In genomic region chr19:12581100-12581499, GRCh38 we compare ENCODE assay signal across 2 cellular contexts.
TF ChIP-seq lines count a peak whose summit lies in the region.

No MANE protein-coding gene starts in this region.

TF ChIP-seq in HEK293, 187 proteins besides CTCF, POLR2A, EP300 and RAD21:
- no peak for TF ChIP-seq ZNF155 (tag by site-specific recombination; IDR thresholded peaks at IDR 0.05)
- TF ChIP-seq SETDB1 (IDR thresholded peaks at IDR 0.05; ENCODE audit: insufficient read length, low read length): peak; percentile 95
- no peak for TF ChIP-seq ZNF274 (IDR thresholded peaks at IDR 0.05; ENCODE audit: low read length)
- peak; percentile 83; the same call in 1 of the 2 replicates for TF ChIP-seq ZNF274 (tag by site-specific recombination; IDR thresholded peaks at IDR 0.05; ENCODE audit: borderline replicate concordance)

TF ChIP-seq in K562, 482 proteins besides CTCF, POLR2A, EP300 and RAD21 (continues in another document):
- TF ChIP-seq KAT8 (IDR thresholded peaks at IDR 0.05; ENCODE audit: low read depth) (no peak), POLR3G (IDR thresholded peaks at IDR 0.05; ENCODE audit: extremely low read depth, insufficient read length, insufficient replicate concordance) (no peak), ZNF311 (CRISPR knock-in tag; IDR thresholded peaks at IDR 0.05) (no peak), SMARCA4 (IDR thresholded peaks at IDR 0.05) (no peak), THRAP3 (IDR thresholded peaks at IDR 0.05; ENCODE audit: borderline replicate concordance) (no peak), KLF16 (IDR thresholded peaks at IDR 0.05) (no peak), RCOR1 (IDR thresholded peaks at IDR 0.05; ENCODE audit: borderline replicate concordance in 1 of 2, low read depth in 2 of 2, low read length in 2 of 2) (no peak), ELK3 (CRISPR knock-in tag; IDR thresholded peaks at IDR 0.05) (no peak), ZNF764 (CRISPR knock-in tag; IDR thresholded peaks at IDR 0.05; ENCODE audit: low read depth) (no peak), ARID3B (CRISPR knock-in tag; IDR thresholded peaks at IDR 0.05; ENCODE audit: borderline replicate concordance) (no peak), RBM15 (IDR thresholded peaks at IDR 0.05; ENCODE audit: insufficient read depth, low read length) (no peak), ZNF280A (IDR thresholded peaks at IDR 0.05; ENCODE audit: low read depth, partially characterized antibody) (peak; percentile 65), PYGO2 (tag; IDR thresholded peaks at IDR 0.05) (no peak), ZNF12 (CRISPR knock-in tag; IDR thresholded peaks at IDR 0.05) (no peak), MIER1 (IDR thresholded peaks at IDR 0.05; ENCODE audit: low read depth) (no peak), TRIM28 (IDR thresholded peaks at IDR 0.05) (peak; percentile 78), CBX1 (IDR thresholded peaks at IDR 0.05; ENCODE audit: low read depth) (0 out of 2 replicates have a peak, but pooled peaks have one; percentile 4), ZNF134 (CRISPR knock-in tag; conservative IDR thresholded peaks at IDR 0.05) (no peak), TRIM24 (IDR thresholded peaks at IDR 0.05) (0 out of 4 replicates have a peak, but pooled peaks of 1 of the 2 experiments have one; percentile 44), ATF1 (CRISPR knock-in tag; IDR thresholded peaks at IDR 0.05) (no peak), ATF1 (tag; IDR thresholded peaks at IDR 0.05) (no peak), ZNF24 (IDR thresholded peaks at IDR 0.05) (no peak), GTF2A2 (tag; IDR thresholded peaks at IDR 0.05) (no peak), RFX7 (CRISPR knock-in tag; IDR thresholded peaks at IDR 0.05) (no peak), THAP7 (CRISPR knock-in tag; IDR thresholded peaks at IDR 0.05) (no peak), ZNF76 (CRISPR knock-in tag; IDR thresholded peaks at IDR 0.05; ENCODE audit: borderline replicate concordance) (no peak), PHTF2 (CRISPR knock-in tag; IDR thresholded peaks at IDR 0.05) (no peak), NFIC (IDR thresholded peaks at IDR 0.05) (no peak), SOX6 (IDR thresholded peaks at IDR 0.05) (0 out of 2 replicates have a peak, but pooled peaks have one; percentile 17), STAT6 (CRISPR knock-in tag; IDR thresholded peaks at IDR 0.05) (no peak), IFI16 (CRISPR knock-in tag; IDR thresholded peaks at IDR 0.05) (no peak), TAF15 (IDR thresholded peaks at IDR 0.05; ENCODE audit: low read depth, low read length) (no peak), USF2 (CRISPR knock-in tag; IDR thresholded peaks at IDR 0.05) (no peak), EHMT2 (IDR thresholded peaks at IDR 0.05) (no peak), SRSF7 (optimal IDR thresholded peaks at IDR 0.05; ENCODE audit: low read depth, low read length) (no peak)
- TF ChIP-seq, protein P1, sequence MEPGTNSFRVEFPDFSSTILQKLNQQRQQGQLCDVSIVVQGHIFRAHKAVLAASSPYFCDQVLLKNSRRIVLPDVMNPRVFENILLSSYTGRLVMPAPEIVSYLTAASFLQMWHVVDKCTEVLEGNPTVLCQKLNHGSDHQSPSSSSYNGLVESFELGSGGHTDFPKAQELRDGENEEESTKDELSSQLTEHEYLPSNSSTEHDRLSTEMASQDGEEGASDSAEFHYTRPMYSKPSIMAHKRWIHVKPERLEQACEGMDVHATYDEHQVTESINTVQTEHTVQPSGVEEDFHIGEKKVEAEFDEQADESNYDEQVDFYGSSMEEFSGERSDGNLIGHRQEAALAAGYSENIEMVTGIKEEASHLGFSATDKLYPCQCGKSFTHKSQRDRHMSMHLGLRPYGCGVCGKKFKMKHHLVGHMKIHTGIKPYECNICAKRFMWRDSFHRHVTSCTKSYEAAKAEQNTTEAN (CRISPR knock-in tag; IDR thresholded peaks at IDR 0.05): no peak
- TF ChIP-seq, protein P2, sequence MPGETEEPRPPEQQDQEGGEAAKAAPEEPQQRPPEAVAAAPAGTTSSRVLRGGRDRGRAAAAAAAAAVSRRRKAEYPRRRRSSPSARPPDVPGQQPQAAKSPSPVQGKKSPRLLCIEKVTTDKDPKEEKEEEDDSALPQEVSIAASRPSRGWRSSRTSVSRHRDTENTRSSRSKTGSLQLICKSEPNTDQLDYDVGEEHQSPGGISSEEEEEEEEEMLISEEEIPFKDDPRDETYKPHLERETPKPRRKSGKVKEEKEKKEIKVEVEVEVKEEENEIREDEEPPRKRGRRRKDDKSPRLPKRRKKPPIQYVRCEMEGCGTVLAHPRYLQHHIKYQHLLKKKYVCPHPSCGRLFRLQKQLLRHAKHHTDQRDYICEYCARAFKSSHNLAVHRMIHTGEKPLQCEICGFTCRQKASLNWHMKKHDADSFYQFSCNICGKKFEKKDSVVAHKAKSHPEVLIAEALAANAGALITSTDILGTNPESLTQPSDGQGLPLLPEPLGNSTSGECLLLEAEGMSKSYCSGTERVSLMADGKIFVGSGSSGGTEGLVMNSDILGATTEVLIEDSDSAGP (CRISPR knock-in tag; IDR thresholded peaks at IDR 0.05): no peak
- TF ChIP-seq, protein P3, sequence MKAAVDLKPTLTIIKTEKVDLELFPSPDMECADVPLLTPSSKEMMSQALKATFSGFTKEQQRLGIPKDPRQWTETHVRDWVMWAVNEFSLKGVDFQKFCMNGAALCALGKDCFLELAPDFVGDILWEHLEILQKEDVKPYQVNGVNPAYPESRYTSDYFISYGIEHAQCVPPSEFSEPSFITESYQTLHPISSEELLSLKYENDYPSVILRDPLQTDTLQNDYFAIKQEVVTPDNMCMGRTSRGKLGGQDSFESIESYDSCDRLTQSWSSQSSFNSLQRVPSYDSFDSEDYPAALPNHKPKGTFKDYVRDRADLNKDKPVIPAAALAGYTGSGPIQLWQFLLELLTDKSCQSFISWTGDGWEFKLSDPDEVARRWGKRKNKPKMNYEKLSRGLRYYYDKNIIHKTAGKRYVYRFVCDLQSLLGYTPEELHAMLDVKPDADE (conservative IDR thresholded peaks at IDR 0.05; ENCODE audit: control insufficient read depth, low read depth, low read length): no peak
